7 cellular contexts compared by ENCODE assay signal in the genomic region with DNA sequence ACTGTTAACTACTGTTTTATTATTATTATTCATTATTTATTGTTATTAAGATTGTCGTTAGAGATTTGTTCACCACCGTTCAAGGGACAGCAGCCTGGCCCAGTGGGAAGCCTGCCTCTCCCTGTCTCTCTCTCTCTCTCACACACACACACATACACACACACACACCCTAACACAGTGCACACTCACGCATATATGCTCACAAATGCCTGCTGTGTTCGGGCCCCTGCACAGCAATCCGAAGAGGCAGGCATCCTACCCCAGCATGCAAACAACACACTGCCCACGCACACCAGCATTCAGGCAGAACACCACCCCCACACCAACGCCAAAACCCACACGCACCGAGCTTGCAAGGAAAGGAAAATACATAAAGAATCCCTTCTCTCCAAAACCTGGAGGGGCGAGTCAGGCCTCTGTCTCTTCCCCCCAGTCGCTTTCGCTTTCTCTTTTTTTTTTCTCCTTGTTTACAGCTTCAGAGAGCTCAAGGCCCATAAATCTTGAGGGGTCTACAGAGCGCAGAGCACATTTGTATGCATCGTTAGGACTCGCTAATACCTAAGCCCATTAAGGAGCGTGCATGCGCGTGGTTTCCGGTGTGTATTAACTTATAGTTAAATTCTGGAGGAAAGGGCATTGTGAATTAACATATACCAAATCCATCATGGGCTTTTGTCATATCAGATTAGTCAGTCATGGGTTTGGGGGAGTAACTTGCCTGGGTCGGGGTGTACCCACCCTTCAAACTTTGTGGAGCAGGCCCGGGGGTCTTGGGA.
DNase-seq lines count a peak whose midpoint lies in the region; ATAC-seq and TF ChIP-seq lines count a peak whose summit lies in the region.
"Not testable (repeated sequence)": the region's sequence is repeated elsewhere in the genome, so short reads cannot be mapped to it uniquely, and the experiment has no call there.

No MANE protein-coding gene starts in this region.

- H3K27ac Mint-ChIP-seq in T-helper 17 cell (peak overlapping the region; percentile 72), brain (peak overlapping the region in 3 of 5 experiments; percentile 85 to 91 (median 90)), nephron progenitor cell (peak overlapping the region; percentile 98)
- not testable (repeated sequence) for H3K27ac Mint-ChIP-seq in activated T-helper 17 cell treated with anti-CD3 and anti-CD28 coated beads, Interleukin-2, amount 50 U/mL, for 72 hours; stimulated activated memory B cell treated with anti-CD40 and anti-IgM and Interleukin-4, amounts not matched to agents 10 μg/mL and 1 μg/mL and 100 μg/mL, for 72 hours

- not testable (repeated sequence) for H3K36me3 Mint-ChIP-seq in T-helper 17 cell (ENCODE audit: low read depth); activated T-helper 17 cell treated with anti-CD3 and anti-CD28 coated beads, Interleukin-2, amount 50 U/mL, for 72 hours (ENCODE audit: low read depth); brain; nephron progenitor cell (ENCODE audit: low read depth); stimulated activated memory B cell treated with anti-CD40 and anti-IgM and Interleukin-4, amounts not matched to agents 10 μg/mL and 1 μg/mL and 100 μg/mL, for 72 hours

- H3K4me1 Mint-ChIP-seq in T-helper 17 cell (peaks cover 10% of the 10 kb centered on the region), brain (peaks cover 22% of the 10 kb centered on the region), nephron progenitor cell (peaks cover 73% of the 10 kb centered on the region)
- not testable (repeated sequence) for H3K4me1 Mint-ChIP-seq in activated T-helper 17 cell treated with anti-CD3 and anti-CD28 coated beads, Interleukin-2, amount 50 U/mL, for 72 hours; stimulated activated memory B cell treated with anti-CD40 and anti-IgM and Interleukin-4, amounts not matched to agents 10 μg/mL and 1 μg/mL and 100 μg/mL, for 72 hours

- H3K4me3 ChIP-seq in fibroblast of villous mesenchyme (ENCODE audit: low read depth, low read length): peak overlapping the region; percentile 18

- H3K27me3 Mint-ChIP-seq in T-helper 17 cell: peaks cover 15% of the 10 kb centered on the region
- peaks cover 11% of the 10 kb centered on the region for H3K27me3 Mint-ChIP-seq in activated T-helper 17 cell treated with anti-CD3 and anti-CD28 coated beads, Interleukin-2, amount 50 U/mL, for 72 hours
- not testable (repeated sequence) for H3K27me3 Mint-ChIP-seq in brain; nephron progenitor cell (ENCODE audit: low read depth, poor library complexity); stimulated activated memory B cell treated with anti-CD40 and anti-IgM and Interleukin-4, amounts not matched to agents 10 μg/mL and 1 μg/mL and 100 μg/mL, for 72 hours

- not testable (repeated sequence) for H3K9me3 Mint-ChIP-seq in activated T-helper 17 cell treated with anti-CD3 and anti-CD28 coated beads, Interleukin-2, amount 50 U/mL, for 72 hours; brain; nephron progenitor cell; stimulated activated memory B cell treated with anti-CD40 and anti-IgM and Interleukin-4, amounts not matched to agents 10 μg/mL and 1 μg/mL and 100 μg/mL, for 72 hours

- H3K9me3 ChIP-seq in T-helper 17 cell (ENCODE audit: control insufficient read depth, low read length, poor library complexity, severe bottlenecking): not testable (repeated sequence)

- H3K4me3 Mint-ChIP-seq in T-helper 17 cell: peak overlapping the region; percentile 67
- H3K4me3 Mint-ChIP-seq in activated T-helper 17 cell treated with anti-CD3 and anti-CD28 coated beads, Interleukin-2, amount 50 U/mL, for 72 hours: peak overlapping the region; percentile 60
- peak overlapping the region in 3 of 5 experiments; percentile 48 to 79 (median 63) for H3K4me3 Mint-ChIP-seq in brain
- peak overlapping the region; percentile 77 for H3K4me3 Mint-ChIP-seq in nephron progenitor cell
- peak overlapping the region; percentile 30 for H3K4me3 Mint-ChIP-seq in stimulated activated memory B cell treated with anti-CD40 and anti-IgM and Interleukin-4, amounts not matched to agents 10 μg/mL and 1 μg/mL and 100 μg/mL, for 72 hours

- ATAC-seq in T-helper 17 cell; activated T-helper 17 cell treated with anti-CD3 and anti-CD28 coated beads, Interleukin-2, amount 50 U/mL, for 72 hours (replicated peaks); stimulated activated memory B cell treated with anti-CD40 and anti-IgM and Interleukin-4, amounts not matched to agents 10 μg/mL and 1 μg/mL and 100 μg/mL, for 72 hours: not testable (repeated sequence)

- not testable (repeated sequence) for TF ChIP-seq CTCF in brain (conservative IDR thresholded peaks at IDR 0.05); fibroblast of villous mesenchyme (IDR thresholded peaks at IDR 0.05; ENCODE audit: insufficient read depth, low read depth, low read length); nephron progenitor cell (IDR thresholded peaks at IDR 0.05)

- DNase-seq in T-helper 17 cell; fibroblast of villous mesenchyme (ENCODE audit: low read depth): not testable (repeated sequence)
- DNase-seq in kidney tubule cell (ENCODE audit: low spot score): peak; percentile 1
- DNase-seq in nephron progenitor cell: peak; percentile 12
